ENCODE assay signal across 2 cellular contexts in genomic region chr19:38273499-38273898, GRCh38.
TF ChIP-seq lines count a peak whose summit lies in the region.

No MANE protein-coding gene starts in this region.

TF ChIP-seq in GM23338, 12 proteins besides CTCF, POLR2A, EP300 and RAD21:
- TF ChIP-seq ZNF331 (CRISPR knock-in tag; IDR thresholded peaks at IDR 0.05; ENCODE audit: low read depth) (no peak), STAT1 (IDR thresholded peaks at IDR 0.05; ENCODE audit: unreplicated experiment) (no peak), JUNB (IDR thresholded peaks at IDR 0.05; ENCODE audit: unreplicated experiment) (no peak), CREB1 (CRISPR knock-in tag; IDR thresholded peaks at IDR 0.05; ENCODE audit: low read depth) (no peak), EZH2phosphoT487 (IDR thresholded peaks at IDR 0.05; ENCODE audit: unreplicated experiment) (no peak), ZNF462 (CRISPR knock-in tag; IDR thresholded peaks at IDR 0.05) (no peak), REST (IDR thresholded peaks at IDR 0.05; ENCODE audit: unreplicated experiment) (no peak), NANOG (IDR thresholded peaks at IDR 0.05; ENCODE audit: borderline replicate concordance) (no peak), EZH2 (IDR thresholded peaks at IDR 0.05; ENCODE audit: low read depth, unreplicated experiment) (no peak), POLR2AphosphoS5 (IDR thresholded peaks at IDR 0.05; ENCODE audit: low read depth) (no peak)

TF ChIP-seq in HepG2, 621 proteins besides CTCF, POLR2A, EP300 and RAD21:
- TF ChIP-seq ZNF782 (CRISPR knock-in tag; IDR thresholded peaks at IDR 0.05; ENCODE audit: borderline replicate concordance) (no peak), HNF4A (CRISPR knock-in tag; IDR thresholded peaks at IDR 0.05) (peak; percentile 43; the same call in 1 of the 2 replicates), ZBTB40 (IDR thresholded peaks at IDR 0.05) (no peak), ZBTB40 (CRISPR knock-in tag; IDR thresholded peaks at IDR 0.05) (no peak), SOX13 (IDR thresholded peaks at IDR 0.05) (no peak), SOX13 (CRISPR knock-in tag; conservative IDR thresholded peaks at IDR 0.05 in 1 of 2, IDR thresholded peaks at IDR 0.05 in 1 of 2) (peak in 1 of 2 experiments; percentile 39; a peak in 1 of 4 replicates)
